ENCODE assay signal across 8 cellular contexts in genomic region chr14:102928412-102929348, GRCh38. TPM values are rescaled to one million over a fixed set of nuclear protein-coding genes. Genes with fewer than 3 reads are reported as not detected.
DNase-seq lines count a peak whose midpoint lies in the region; ATAC-seq and TF ChIP-seq lines count a peak whose summit lies in the region.

No MANE protein-coding gene starts in this region.

- H3K9me3 Mint-ChIP-seq in activated CD4-positive, alpha-beta memory T cell treated with anti-CD3 and anti-CD28 coated beads for 36 hours, result no peaks in the 10 kb centered on the region
- H3K9me3 Mint-ChIP-seq in endodermal cell (no peaks in the 10 kb centered on the region), nephron progenitor cell (no peaks in the 10 kb centered on the region)

- H3K27me3 Mint-ChIP-seq in activated CD4-positive, alpha-beta memory T cell treated with anti-CD3 and anti-CD28 coated beads for 36 hours, result peaks cover 30% of the 10 kb centered on the region
- peaks cover 49% of the 10 kb centered on the region for H3K27me3 Mint-ChIP-seq in endodermal cell (ENCODE audit: insufficient read depth)
- peaks cover 62% of the 10 kb centered on the region for H3K27me3 Mint-ChIP-seq in nephron progenitor cell (ENCODE audit: low read depth, poor library complexity)

- WGBS in endodermal cell (ENCODE audit: insufficient coverage in 1 of 2, insufficient read length in 1 of 2), 2 experiments, result 2% methylated on average over 27 to 111 of the region's 111 CpGs
- 2 to 5% (median 2%) methylated on average over 22 to 111 of the region's 111 CpGs for WGBS in stomach, 5 donors

- H3K36me3 Mint-ChIP-seq in activated CD4-positive, alpha-beta memory T cell treated with anti-CD3 and anti-CD28 coated beads for 36 hours, result no peaks in the 10 kb centered on the region
- H3K36me3 Mint-ChIP-seq in endodermal cell (ENCODE audit: low read depth) (peaks cover 12% of the 10 kb centered on the region), nephron progenitor cell (ENCODE audit: low read depth) (peaks cover 7% of the 10 kb centered on the region)

- H3K9ac ChIP-seq in endodermal cell (ENCODE audit: extremely low read depth, low read length, poor library complexity, severe bottlenecking), result no peak overlapping the region

- H3K27ac ChIP-seq in endodermal cell (ENCODE audit: low read depth, low read length), result no peak overlapping the region
- peak overlapping the region; percentile 77 to 88 (median 84) for H3K27ac ChIP-seq in stomach

- H3K27ac Mint-ChIP-seq in activated CD4-positive, alpha-beta memory T cell treated with anti-CD3 and anti-CD28 coated beads for 36 hours, result no peak overlapping the region
- no peak overlapping the region for H3K27ac Mint-ChIP-seq in endodermal cell
- no peak overlapping the region for H3K27ac Mint-ChIP-seq in nephron progenitor cell

- TF ChIP-seq EP300 in stomach (IDR thresholded peaks at IDR 0.05), result no peak

- TF ChIP-seq CTCF in endodermal cell (conservative IDR thresholded peaks at IDR 0.05), result no peak
- TF ChIP-seq CTCF in nephron progenitor cell (IDR thresholded peaks at IDR 0.05), result no peak
- no peak for TF ChIP-seq CTCF in stomach (IDR thresholded peaks at IDR 0.05)

- peak overlapping the region; percentile 76 for H3K4me3 ChIP-seq in endodermal cell (ENCODE audit: low read length)
- peak overlapping the region; percentile 44 to 58 (median 46) for H3K4me3 ChIP-seq in stomach

- H3K4me3 Mint-ChIP-seq in activated CD4-positive, alpha-beta memory T cell treated with anti-CD3 and anti-CD28 coated beads for 36 hours, result peak overlapping the region; percentile 35
- H3K4me3 Mint-ChIP-seq in endodermal cell (peak overlapping the region; percentile 61), nephron progenitor cell (peak overlapping the region; percentile 72)

- H3K27me3 ChIP-seq in endodermal cell (ENCODE audit: control insufficient read depth, insufficient read depth, low read length, poor library complexity, severe bottlenecking), result peaks cover 67% of the 10 kb centered on the region
- H3K27me3 ChIP-seq in stomach, result peaks cover 18 to 75% (median 51%) of the 10 kb centered on the region in 3 donors

- intact Hi-C loops in activated CD4-positive, alpha-beta memory T cell treated with anti-CD3 and anti-CD28 coated beads for 36 hours (cut with micrococcal nuclease), result no loop called here
- intact Hi-C loops in stomach (cut with DNase I; ENCODE audit: low total_unique reads), result no loop called here

- peaks cover 3% of the 10 kb centered on the region for H3K36me3 ChIP-seq in endodermal cell (ENCODE audit: control insufficient read depth, insufficient read depth, low read length)
- H3K36me3 ChIP-seq in stomach, result peaks cover 0 to 24% (median 18%) of the 10 kb centered on the region in 4 donors

- peaks cover 17% of the 10 kb centered on the region for H3K4me1 Mint-ChIP-seq in activated CD4-positive, alpha-beta memory T cell treated with anti-CD3 and anti-CD28 coated beads for 36 hours (ENCODE audit: low read depth)
- peaks cover 6% of the 10 kb centered on the region for H3K4me1 Mint-ChIP-seq in endodermal cell
- no peaks in the 10 kb centered on the region for H3K4me1 Mint-ChIP-seq in nephron progenitor cell

- H3K4me1 ChIP-seq in endodermal cell (ENCODE audit: control insufficient read depth, insufficient read depth, low read length) (peaks cover 8% of the 10 kb centered on the region), stomach (peaks cover 32 to 46% (median 45%) of the 10 kb centered on the region in 4 donors)

- peak; percentile 74 for ATAC-seq in GM19463 (IDR thresholded peaks at IDR 0.05; ENCODE audit: unreplicated experiment)

- peak; percentile 63 for DNase-seq in AG20443 (ENCODE audit: low spot score)
- DNase-seq in NCI-H146 (lab: John Stamatoyannopoulos, UW), result peak; percentile 93
- DNase-seq in activated CD4-positive, alpha-beta memory T cell treated with anti-CD3 and anti-CD28 coated beads for 36 hours, result peak; percentile 71
- peak; percentile 95 for DNase-seq in endodermal cell
- DNase-seq in nephron progenitor cell, result peak; percentile 89
- DNase-seq in stomach, result peak; percentile 87
- no peak for DNase-seq in NCI-H2081 (lab: John Stamatoyannopoulos, UW)

- POLR2A ChIA-PET in activated CD4-positive, alpha-beta memory T cell treated with anti-CD3 and anti-CD28 coated beads for 36 hours (lab: Charles Lee), result no interaction called here

- CTCF ChIA-PET in activated CD4-positive, alpha-beta memory T cell treated with anti-CD3 and anti-CD28 coated beads for 36 hours (lab: Charles Lee), result interaction anchor here (0.9 kb wide), 1 partner anchor 11 kb away, joined by 3 read pairs; no protein-coding TSS in a partner anchor

- TF ChIP-seq POLR2A in stomach (IDR thresholded peaks at IDR 0.05), result peak in 1 of 4 donors; percentile 6

- H3K9me3 ChIP-seq in endodermal cell (ENCODE audit: control insufficient read depth, low read length) (no peaks in the 10 kb centered on the region), stomach (no peaks in the 10 kb centered on the region)

RNA-seq across cellular contexts. Expression of gene AMN, which starts 6.2 kb away (rescaled TPM):
- under 1 TPM in 1 of 2 experiments, not detected in 1; 0.17 TPM for total RNA-seq in activated CD4-positive, alpha-beta memory T cell treated with anti-CD3 and anti-CD28 coated beads for 36 hours
- total RNA-seq in endodermal cell (1 to 10 TPM; 1.9 to 3.2 TPM), stomach (100 to 1,000 TPM in 2 of 5 donors, 10 to 100 TPM in 1, 1 to 10 TPM in 2; 1.3 to 781 (median 21.7) TPM)
- 1.6 TPM for polyA plus RNA-seq in endodermal cell (2013, experiment 1 of 2)
- polyA plus RNA-seq in endodermal cell (2013, experiment 2 of 2), result 0.62 TPM
- 10 to 100 TPM in 2 of 3 donors, 1 to 10 TPM in 1; 3.2 to 14.7 (median 12.8) TPM for polyA plus RNA-seq in stomach

Comparison
In these comparisons a context has a peak if more than half of its experiments do, and no peak if none do; other contexts are left out.
1. DNase-seq: peak in AG20443 (single experiment), NCI-H146 (single experiment), activated CD4-positive, alpha-beta memory T cell treated with anti-CD3 and anti-CD28 coated beads for 36 hours (single experiment), endodermal cell (single experiment), nephron progenitor cell (single experiment) and stomach (single experiment); none in NCI-H2081 (0 of 2).
2. Peak in every context shown above with its lines, with median percentiles within 50 percentile points of each other: H3K4me3 Mint-ChIP-seq.